Comparison of ENCODE assay signal across 13 cellular contexts in the genomic region with DNA sequence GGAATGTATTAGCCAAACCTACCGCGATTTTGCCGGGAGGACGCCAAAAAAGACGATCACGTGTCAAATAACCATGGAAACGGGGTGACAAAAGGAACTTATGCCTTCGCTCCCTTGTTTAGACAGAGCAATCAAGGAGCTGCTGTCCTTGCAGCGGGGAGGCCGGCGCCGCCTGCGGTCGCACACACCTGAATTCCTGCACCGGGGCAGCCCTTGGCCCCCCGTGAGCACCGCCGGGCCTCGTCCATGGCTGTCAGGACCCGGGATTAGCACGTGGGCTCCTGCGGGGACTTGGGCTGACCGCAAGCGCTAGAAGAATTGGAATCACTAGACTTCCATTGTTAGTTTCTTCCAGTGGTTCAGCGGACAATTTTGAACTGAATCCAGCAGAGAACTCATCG.
A peak's percentile ranks its signal among the peaks of the same experiment; 100 is the strongest.
DNase-seq lines count a peak whose midpoint lies in the region; ATAC-seq, FAIRE-seq and TF ChIP-seq lines count a peak whose summit lies in the region.
"Had no signal": no experiment of that assay in that cellular context is flagged by ENCODE, and none has a peak within 500 bp of the region (broad histone marks: within the 10 kb centered on the region; RNA-seq: fewer than 3 reads in every experiment).

No MANE protein-coding gene starts in this region.

- H3K4me1 Mint-ChIP-seq in brain (peaks cover 25% of the 10 kb centered on the region), immature natural killer cell (peaks cover 0 to 7% of the 10 kb centered on the region in 2 donors)
- peaks cover 19% of the 10 kb centered on the region for H3K4me1 Mint-ChIP-seq in CD8-positive, alpha-beta T cell (ENCODE audit: low read depth)

- H4K20me1 ChIP-seq in BLaER1: no peaks in the 10 kb centered on the region

- H3K79me2 ChIP-seq in parathyroid adenoma: no peaks in the 10 kb centered on the region

- H3K4me3 Mint-ChIP-seq in brain: peak overlapping the region; percentile 44 to 74 (median 66)
- H3K4me3 Mint-ChIP-seq in CD8-positive, alpha-beta T cell: no peak overlapping the region
- H3K4me3 Mint-ChIP-seq in immature natural killer cell: no peak overlapping the region
- H3K4me3 Mint-ChIP-seq: effector memory CD8-positive, alpha-beta T cell had no signal

- H3K9me3 Mint-ChIP-seq in brain (peaks cover 0 to 18% (median 0%) of the 10 kb centered on the region in 5 experiments), immature natural killer cell (peaks cover 0 to 6% (median under 1%) of the 10 kb centered on the region in 6 donors)
- no peaks in the 10 kb centered on the region for H3K9me3 Mint-ChIP-seq in CD8-positive, alpha-beta T cell

- DNase-seq in iPS DF 4.7 (ENCODE audit: extremely low read depth, low spot score) (peak; percentile 64), urothelium cell line (ENCODE audit: low spot score) (no peak), immature natural killer cell (no peak)
- DNase-seq in CD8-positive, alpha-beta T cell: no peak
- DNase-seq: activated gamma-delta T cell; effector memory CD8-positive, alpha-beta T cell; left cardiac atrium; NCI-H510A had no signal

- peaks cover 7% of the 10 kb centered on the region; the same call in 1 of the 2 replicates for H3K27me3 ChIP-seq in BLaER1
- H3K27me3 ChIP-seq in parathyroid adenoma (ENCODE audit: control insufficient read depth, insufficient read depth, low read length): peaks cover 5% of the 10 kb centered on the region
- H3K27me3 ChIP-seq in CD8-positive, alpha-beta T cell (ENCODE audit: insufficient read depth, low read length): no peaks in the 10 kb centered on the region

- H3K27ac ChIP-seq in BLaER1 (no peak overlapping the region), parathyroid adenoma (no peak overlapping the region)
- no peak overlapping the region for H3K27ac ChIP-seq in CD8-positive, alpha-beta T cell (ENCODE audit: low read depth, low read length)
- H3K27ac ChIP-seq: SK-N-MC had no signal

- peak overlapping the region; percentile 9 for H2AFZ ChIP-seq in parathyroid adenoma

- intact Hi-C loops in CD8-positive, alpha-beta T cell (cut with DNase I, micrococcal nuclease): loop anchor here in 1 of 2 experiments (10.0 kb wide), 1 partner anchor 210 kb away; a partner anchor contains a TSS

- no peak overlapping the region for H3K4me3 ChIP-seq in BLaER1
- no peak overlapping the region for H3K4me3 ChIP-seq in parathyroid adenoma (ENCODE audit: low read depth, low read length)
- H3K4me3 ChIP-seq in CD8-positive, alpha-beta T cell (ENCODE audit: low read depth, low read length): no peak overlapping the region
- H3K4me3 ChIP-seq: SK-N-MC had no signal

- H3K27ac Mint-ChIP-seq in brain: peak overlapping the region in 3 of 5 experiments; percentile 46 to 72 (median 65)
- H3K27ac Mint-ChIP-seq in CD8-positive, alpha-beta T cell: no peak overlapping the region
- H3K27ac Mint-ChIP-seq in immature natural killer cell: no peak overlapping the region
- H3K27ac Mint-ChIP-seq: effector memory CD8-positive, alpha-beta T cell had no signal

- H3K9ac ChIP-seq in BLaER1 (no peak overlapping the region), parathyroid adenoma (no peak overlapping the region)

- H3K4me2 ChIP-seq in BLaER1 (peak overlapping the region; percentile 16; the same call in 1 of the 2 replicates), parathyroid adenoma (ENCODE audit: low read length) (peak overlapping the region; percentile 14)

- H3K27me3 Mint-ChIP-seq in brain (peaks cover 9% of the 10 kb centered on the region), immature natural killer cell (ENCODE audit: low read depth in 3 of 3) (peaks cover 5 to 8% (median 6%) of the 10 kb centered on the region in 3 donors)
- H3K27me3 Mint-ChIP-seq in CD8-positive, alpha-beta T cell (ENCODE audit: low read depth): peaks cover 5% of the 10 kb centered on the region

- peaks cover 30% of the 10 kb centered on the region for H3K4me1 ChIP-seq in BLaER1
- no peaks in the 10 kb centered on the region for H3K4me1 ChIP-seq in parathyroid adenoma
- peaks cover 15% of the 10 kb centered on the region for H3K4me1 ChIP-seq in CD8-positive, alpha-beta T cell (ENCODE audit: insufficient read depth, low read length)

- no peaks in the 10 kb centered on the region for H3K36me3 Mint-ChIP-seq in brain
- H3K36me3 Mint-ChIP-seq in CD8-positive, alpha-beta T cell: no peaks in the 10 kb centered on the region
- H3K36me3 Mint-ChIP-seq in immature natural killer cell: peaks cover 0 to 6% (median 0%) of the 10 kb centered on the region in 3 donors

- H3K9me3 ChIP-seq in BLaER1 (no peaks in the 10 kb centered on the region), parathyroid adenoma (ENCODE audit: control insufficient read depth, low read length) (no peaks in the 10 kb centered on the region)
- H3K9me3 ChIP-seq in CD8-positive, alpha-beta T cell (ENCODE audit: low read length): no peaks in the 10 kb centered on the region

- POLR2A ChIA-PET in CD8-positive, alpha-beta T cell (lab: Charles Lee): no interaction called here

- no peak for FAIRE-seq in urothelium cell line (lab: Jason Lieb, UNC)

- TF ChIP-seq CTCF in brain (conservative IDR thresholded peaks at IDR 0.05): no peak
- TF ChIP-seq CTCF in parathyroid adenoma (IDR thresholded peaks at IDR 0.05): no peak
- TF ChIP-seq CTCF in CD8-positive, alpha-beta T cell (IDR thresholded peaks at IDR 0.05): no peak

- no peak for ATAC-seq in CD8-positive, alpha-beta T cell
- no peak for ATAC-seq in GM19397 (IDR thresholded peaks at IDR 0.05; ENCODE audit: unreplicated experiment)
- ATAC-seq: effector memory CD8-positive, alpha-beta T cell had no signal

- H3K36me3 ChIP-seq in BLaER1 (no peaks in the 10 kb centered on the region), parathyroid adenoma (ENCODE audit: control insufficient read depth, insufficient read depth, low read length) (no peaks in the 10 kb centered on the region)
- H3K36me3 ChIP-seq in CD8-positive, alpha-beta T cell (ENCODE audit: insufficient read depth, low read length): no peaks in the 10 kb centered on the region

- CTCF ChIA-PET in CD8-positive, alpha-beta T cell (lab: Charles Lee): no interaction called here

Comparison
In these comparisons a context has a peak if more than half of its experiments do, and no peak if none do; other contexts are left out.
1. H3K27ac Mint-ChIP-seq: peak in brain (3 of 5); none in CD8-positive, alpha-beta T cell (single experiment) and immature natural killer cell (0 of 6).
2. H3K4me3 Mint-ChIP-seq: peak in brain (5 of 5); none in CD8-positive, alpha-beta T cell (single experiment) and immature natural killer cell (0 of 5).